ENCODE assay signal across 12 cellular contexts in genomic region chr14:101980251-101980650, GRCh38. TPM values are rescaled to one million over a fixed set of nuclear protein-coding genes. Genes with fewer than 3 reads are reported as not detected.
DNase-seq lines count a peak whose midpoint lies in the region; ATAC-seq and TF ChIP-seq lines count a peak whose summit lies in the region.
"Had no signal": no experiment of that assay in that cellular context is flagged by ENCODE, and none has a peak within 500 bp of the region (broad histone marks: within the 10 kb centered on the region; RNA-seq: fewer than 3 reads in every experiment).

No MANE protein-coding gene starts in this region.

- peak overlapping the region; percentile 80 for H3K27ac Mint-ChIP-seq in activated B cell treated with CpG ODN at 0.5 μM for 24 hours
- peak overlapping the region; percentile 72 for H3K27ac Mint-ChIP-seq in stimulated activated naive B cell treated with anti-CD40 and anti-IgM and Interleukin-4, amounts not matched to agents 10 μg/mL and 1 μg/mL and 100 μg/mL, for 72 hours
- H3K27ac Mint-ChIP-seq: CD4-positive, alpha-beta T cell had no signal

- H3K9me3 ChIP-seq in HCT116 (ENCODE audit: control insufficient read depth in 1 of 2, insufficient read depth in 1 of 2, low read depth in 1 of 2, low read length in 2 of 2) (no peaks in the 10 kb centered on the region), fibroblast of lung (ENCODE audit: control insufficient read depth, insufficient read depth, low read depth, low read length) (no peaks in the 10 kb centered on the region)
- H3K9me3 ChIP-seq: pancreas had no signal

- TF ChIP-seq CTCF in HCT116 (IDR thresholded peaks at IDR 0.05 in 2 of 3, conservative IDR thresholded peaks at IDR 0.05 in 1 of 3; ENCODE audit: borderline replicate concordance in 1 of 3, insufficient read depth in 1 of 3, low read depth in 2 of 3, low read length in 2 of 3) = no peak
- no peak for TF ChIP-seq CTCF in activated B cell treated with CpG ODN at 0.5 μM for 24 hours (IDR thresholded peaks at IDR 0.05)
- no peak for TF ChIP-seq CTCF in fibroblast of lung (conservative IDR thresholded peaks at IDR 0.05 in 1 of 2, IDR thresholded peaks at IDR 0.05 in 1 of 2; ENCODE audit: low read depth in 1 of 2, low read length in 2 of 2)

- no peak for TF ChIP-seq POLR2A in HCT116 (IDR thresholded peaks at IDR 0.05; ENCODE audit: borderline replicate concordance, extremely low read depth, insufficient read depth, insufficient read length)

- H3K4me3 Mint-ChIP-seq in activated B cell treated with CpG ODN at 0.5 μM for 24 hours = no peak overlapping the region
- peak overlapping the region; percentile 47 to 50 for H3K4me3 Mint-ChIP-seq in stimulated activated naive B cell treated with anti-CD40 and anti-IgM and Interleukin-4, amounts not matched to agents 10 μg/mL and 1 μg/mL and 100 μg/mL, for 72 hours
- H3K4me3 Mint-ChIP-seq: CD4-positive, alpha-beta T cell; H9 had no signal

- H3K9ac ChIP-seq in HCT116 (ENCODE audit: low read length) = no peak overlapping the region
- no peak overlapping the region for H3K9ac ChIP-seq in fibroblast of lung (ENCODE audit: insufficient read depth, low read length)

- DNase-seq in HCT116 (ENCODE audit: low read depth, low spot score) = no peak
- DNase-seq in activated B cell treated with CpG ODN at 0.5 μM for 24 hours = no peak
- no peak for DNase-seq in fibroblast of lung (ENCODE audit: low read depth in 2 of 2)
- no peak for DNase-seq in stimulated activated naive B cell treated with anti-CD40 and anti-IgM and Interleukin-4, amounts not matched to agents 10 μg/mL and 1 μg/mL and 100 μg/mL, for 72 hours
- no peak for DNase-seq in NCI-H69 (lab: John Stamatoyannopoulos, UW)
- DNase-seq: activated CD8-positive, alpha-beta memory T cell treated with anti-CD3 and anti-CD28 coated beads, Interleukin-2, amount 50 U/mL, for 4 hours; CD4-positive, alpha-beta T cell; GF-D8; H9 had no signal

- H3K4me1 Mint-ChIP-seq in activated B cell treated with CpG ODN at 0.5 μM for 24 hours = peaks cover 10% of the 10 kb centered on the region
- H3K4me1 Mint-ChIP-seq in stimulated activated naive B cell treated with anti-CD40 and anti-IgM and Interleukin-4, amounts not matched to agents 10 μg/mL and 1 μg/mL and 100 μg/mL, for 72 hours = peaks cover 16 to 20% of the 10 kb centered on the region in 2 donors
- H3K4me1 Mint-ChIP-seq: H9 had no signal

- ATAC-seq in HCT116 = no peak; the same call in 1 of the 2 replicates
- no peak for ATAC-seq in activated B cell treated with CpG ODN at 0.5 μM for 24 hours (ENCODE audit: low read depth)
- no peak for ATAC-seq in stimulated activated naive B cell treated with anti-CD40 and anti-IgM and Interleukin-4, amounts not matched to agents 10 μg/mL and 1 μg/mL and 100 μg/mL, for 72 hours (replicated peaks)
- ATAC-seq in HG03280 (IDR thresholded peaks at IDR 0.05; ENCODE audit: unreplicated experiment) = no peak
- no peak for ATAC-seq in GM19035 (IDR thresholded peaks at IDR 0.05; ENCODE audit: unreplicated experiment)

- TF ChIP-seq RAD21 in HCT116 (IDR thresholded peaks at IDR 0.05; ENCODE audit: low read depth) = no peak

- H3K36me3 ChIP-seq in HCT116 (ENCODE audit: control insufficient read depth in 1 of 2, insufficient read depth in 2 of 2, low read length in 2 of 2) (peaks cover 36 to 50% of the 10 kb centered on the region in 2 experiments; a peak in 3 of 4 replicates), fibroblast of lung (ENCODE audit: control insufficient read depth, insufficient read depth, low read length) (peaks cover 13% of the 10 kb centered on the region)

- H3K4me3 ChIP-seq in HCT116 (replicated peaks in 1 of 2; ENCODE audit: low read depth in 1 of 2, low read length in 2 of 2) = no peak overlapping the region
- no peak overlapping the region for H3K4me3 ChIP-seq in fibroblast of lung (replicated peaks in 1 of 4; ENCODE audit: control extremely low read depth in 1 of 4, insufficient read depth in 1 of 4, low read depth in 3 of 4, low read length in 4 of 4)
- H3K4me3 ChIP-seq: pancreas had no signal

- RAD21 ChIA-PET in HCT116 (lab: Charles Lee; ENCODE audit: low non-redundant PET in 1 of 2, low total read pairs in 2 of 2, uncharacterized antibody in 2 of 2, unreplicated experiment in 2 of 2) = no interaction called here

- BruUV-seq in HCT116 (replicated peaks; lab: Mats Ljungman, UMichigan) = no TSS peak

- H3K36me3 Mint-ChIP-seq in activated B cell treated with CpG ODN at 0.5 μM for 24 hours (ENCODE audit: low read depth) = peaks cover 73% of the 10 kb centered on the region
- H3K36me3 Mint-ChIP-seq in stimulated activated naive B cell treated with anti-CD40 and anti-IgM and Interleukin-4, amounts not matched to agents 10 μg/mL and 1 μg/mL and 100 μg/mL, for 72 hours = peaks cover 37 to 50% of the 10 kb centered on the region in 2 donors

- no peaks in the 10 kb centered on the region for H3K9me2 ChIP-seq in HCT116 (ENCODE audit: insufficient read depth)

- H3K9me3 Mint-ChIP-seq in activated B cell treated with CpG ODN at 0.5 μM for 24 hours = no peaks in the 10 kb centered on the region
- H3K9me3 Mint-ChIP-seq in stimulated activated naive B cell treated with anti-CD40 and anti-IgM and Interleukin-4, amounts not matched to agents 10 μg/mL and 1 μg/mL and 100 μg/mL, for 72 hours = no peaks in the 10 kb centered on the region
- H3K9me3 Mint-ChIP-seq: CD4-positive, alpha-beta T cell; H9 had no signal

- peaks cover 12 to 14% of the 10 kb centered on the region in 2 experiments for H3K4me1 ChIP-seq in HCT116 (ENCODE audit: control insufficient read depth in 1 of 2, insufficient read depth in 2 of 2, low read length in 2 of 2)
- H3K4me1 ChIP-seq in fibroblast of lung (ENCODE audit: control insufficient read depth, extremely low read depth, insufficient read depth, low read length) = peaks cover 8% of the 10 kb centered on the region

- H3K27ac ChIP-seq in HCT116 (ENCODE audit: low read depth, low read length) (peak overlapping the region; percentile 22; the same call in 1 of the 2 replicates), fibroblast of lung (ENCODE audit: insufficient read depth, low read length) (peak overlapping the region; percentile 42)

- no peaks in the 10 kb centered on the region for H3K27me3 ChIP-seq in HCT116 (ENCODE audit: insufficient read depth, low read length)
- H3K27me3 ChIP-seq in fibroblast of lung (ENCODE audit: control insufficient read depth, insufficient read depth, low read length) = no peaks in the 10 kb centered on the region
- H3K27me3 ChIP-seq: pancreas had no signal

- CTCF ChIA-PET in HCT116 (lab: Charles Lee) = no interaction called here
- CTCF ChIA-PET in activated B cell treated with CpG ODN at 0.5 μM for 24 hours (lab: Charles Lee) = no interaction called here

- intact Hi-C loops in HCT116 (cut with micrococcal nuclease) = no loop called here
- intact Hi-C loops in activated B cell treated with CpG ODN at 0.5 μM for 24 hours (cut with micrococcal nuclease) = loop anchor here (1.0 kb wide), 1 partner anchor 16 kb away; the partner anchor contains the start of gene DYNC1H1

- peak overlapping the region; percentile 29 for H3K4me2 ChIP-seq in HCT116 (ENCODE audit: low read length)
- H3K4me2 ChIP-seq in fibroblast of lung (ENCODE audit: extremely low read depth, insufficient read depth, low read length) = peak overlapping the region; percentile 19

- POLR2A ChIA-PET in HCT116 (lab: Charles Lee) = no interaction called here
- POLR2A ChIA-PET in activated B cell treated with CpG ODN at 0.5 μM for 24 hours (lab: Charles Lee) = no interaction called here

- peaks cover 15% of the 10 kb centered on the region for H3K79me2 ChIP-seq in HCT116 (ENCODE audit: insufficient read depth, low read length)
- H3K79me2 ChIP-seq in fibroblast of lung (ENCODE audit: control insufficient read depth, insufficient read depth, low read length) = peaks cover 42% of the 10 kb centered on the region

- H4K20me1 ChIP-seq in HCT116 (ENCODE audit: insufficient read depth) (no peaks in the 10 kb centered on the region), fibroblast of lung (ENCODE audit: control insufficient read depth, extremely low read depth, insufficient read depth, low read length) (no peaks in the 10 kb centered on the region)

- H3K27me3 Mint-ChIP-seq in activated B cell treated with CpG ODN at 0.5 μM for 24 hours = no peaks in the 10 kb centered on the region
- H3K27me3 Mint-ChIP-seq in stimulated activated naive B cell treated with anti-CD40 and anti-IgM and Interleukin-4, amounts not matched to agents 10 μg/mL and 1 μg/mL and 100 μg/mL, for 72 hours = no peaks in the 10 kb centered on the region
- H3K27me3 Mint-ChIP-seq: CD4-positive, alpha-beta T cell had no signal

- no peak overlapping the region for H2AFZ ChIP-seq in HCT116 (ENCODE audit: low read depth, low read length, poor library complexity, severe bottlenecking)
- no peak overlapping the region for H2AFZ ChIP-seq in fibroblast of lung (ENCODE audit: low read length)

TF ChIP-seq in HCT116, 20 proteins besides CTCF, POLR2A, EP300 and RAD21:
- TF ChIP-seq POLR2AphosphoS5 (IDR thresholded peaks at IDR 0.05; ENCODE audit: low read depth, low read length) (no peak), CBX3 (IDR thresholded peaks at IDR 0.05; ENCODE audit: low read depth) (no peak), EZH2phosphoT487 (IDR thresholded peaks at IDR 0.05; ENCODE audit: borderline replicate concordance) (no peak), SRF (IDR thresholded peaks at IDR 0.05; ENCODE audit: low read depth) (no peak), ELF1 (IDR thresholded peaks at IDR 0.05; ENCODE audit: borderline replicate concordance, low read depth) (no peak), TCF7L2 (IDR thresholded peaks at IDR 0.05; ENCODE audit: borderline replicate concordance, extremely low read depth, insufficient read depth, insufficient read length) (no peak), EGR1 (IDR thresholded peaks at IDR 0.05; ENCODE audit: low read depth) (no peak), ZFX (IDR thresholded peaks at IDR 0.05) (no peak), ZNF274 (IDR thresholded peaks at IDR 0.05; ENCODE audit: low read depth, low read length) (no peak), SIN3A (IDR thresholded peaks at IDR 0.05; ENCODE audit: low read depth) (no peak)
TF ChIP-seq in HCT116: peak in this region for 0.

RNA-seq across cellular contexts. Expression of gene DYNC1H1, which starts 15.9 kb away (rescaled TPM):
- total RNA-seq in HCT116 (2021; ENCODE audit: unreplicated experiment) = 361 TPM
- 307 and 340 TPM in 2 replicates for polyA plus RNA-seq in HCT116 (2012)
- 208 and 236 TPM in 2 replicates for total RNA-seq in activated B cell treated with CpG ODN at 0.5 μM for 24 hours
- total RNA-seq in fibroblast of lung = 394 and 677 TPM in 2 replicates
- polyA plus RNA-seq in fibroblast of lung = 128 and 186 TPM in 2 replicates
- polyA plus RNA-seq in fibroblast of lung (2012) = 362 and 387 TPM in 2 replicates
- 1,364 and 1,482 TPM in 2 replicates for polyA minus RNA-seq in fibroblast of lung (ENCODE audit: low replicate concordance)
